In the genomic region with DNA sequence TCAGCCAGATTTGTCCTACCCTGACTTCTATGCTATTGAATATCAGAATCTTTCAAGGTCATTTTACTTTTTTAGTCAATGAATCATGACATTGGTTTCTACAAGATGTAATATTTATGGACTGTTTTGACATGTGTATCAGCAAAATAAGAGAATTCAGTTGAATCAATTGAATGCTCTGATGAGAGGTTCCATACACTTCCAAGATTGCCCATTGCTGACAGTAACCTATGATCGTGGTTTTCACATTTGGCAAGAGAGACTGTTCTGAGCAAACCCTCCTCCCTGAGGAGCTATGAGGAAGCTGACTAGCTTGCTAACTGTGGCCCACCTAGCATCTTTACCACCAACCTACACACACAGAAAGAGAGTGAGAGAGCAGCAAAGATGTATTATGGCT, we compare ENCODE assay signal across 1 cellular context.
TF ChIP-seq lines count a peak whose summit lies in the region.

No MANE protein-coding gene starts in this region.

TF ChIP-seq in SK-N-SH treated with all-trans-retinoic acid at 6 μM for 48 hours, 23 proteins besides CTCF, POLR2A, EP300 and RAD21 (continued from another document):
- TF ChIP-seq ISL1 (CRISPR knock-in tag; IDR thresholded peaks at IDR 0.05) (no peak), ZC3H10 (CRISPR knock-in tag; IDR thresholded peaks at IDR 0.05) (no peak)
TF ChIP-seq in SK-N-SH treated with all-trans-retinoic acid at 6 μM for 48 hours: peak in this region for 1.
